ENCODE assay signal across 7 cellular contexts in the genomic region with DNA sequence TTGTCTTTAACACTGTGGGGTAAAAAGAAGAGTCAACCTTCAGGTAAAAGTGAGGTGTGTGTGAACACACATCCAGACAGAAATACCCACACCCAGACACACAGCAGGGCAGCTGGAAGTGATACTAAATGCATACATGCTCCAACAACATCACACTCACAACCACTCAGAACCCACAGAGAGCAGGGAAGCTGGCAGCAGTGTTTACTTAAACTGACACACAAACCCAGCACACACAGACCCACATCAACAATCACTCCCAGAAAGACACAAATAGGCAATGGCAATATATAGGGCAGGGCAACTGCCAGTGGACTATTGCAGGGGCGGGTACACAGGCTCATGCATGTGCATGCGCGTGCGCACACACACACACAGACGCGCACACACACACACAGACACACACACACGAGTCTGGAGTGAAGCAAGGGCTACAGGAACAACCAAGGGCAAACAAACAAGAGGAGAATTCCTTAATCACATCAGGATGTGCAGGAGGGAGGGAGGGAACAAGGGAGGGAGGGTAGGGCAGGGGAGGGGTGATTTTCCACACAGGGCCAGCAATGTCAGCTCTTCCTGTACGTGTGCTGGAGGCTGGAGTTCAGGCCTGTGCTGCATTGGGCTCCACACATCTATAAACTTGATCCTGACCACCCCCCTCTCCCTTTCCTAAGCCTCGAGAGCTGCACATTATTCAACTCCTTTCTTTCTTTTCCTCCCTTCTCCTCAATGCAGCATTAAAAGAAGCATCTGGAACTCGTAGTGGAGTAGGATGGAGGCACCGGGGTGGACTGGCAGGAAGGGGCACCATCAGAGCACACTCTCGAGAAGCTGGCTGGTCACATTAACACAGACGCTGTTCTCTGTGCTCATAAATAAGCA. TPM values are rescaled to one million over a fixed set of nuclear protein-coding genes. Genes with fewer than 3 reads are reported as not detected.
A peak's percentile ranks its signal among the peaks of the same experiment; 100 is the strongest.
DNase-seq lines count a peak whose midpoint lies in the region; ATAC-seq, FAIRE-seq and TF ChIP-seq lines count a peak whose summit lies in the region.

No MANE protein-coding gene starts in this region.

- ATAC-seq in body of pancreas, result peak; percentile 31
- no peak for ATAC-seq in HG03457 (IDR thresholded peaks at IDR 0.05; ENCODE audit: unreplicated experiment)
- no peak for ATAC-seq in HG03045 (IDR thresholded peaks at IDR 0.05; ENCODE audit: unreplicated experiment)

- peaks cover 28% of the 10 kb centered on the region for H3K4me1 ChIP-seq in body of pancreas
- H3K4me1 ChIP-seq in kidney (ENCODE audit: control insufficient read depth in 1 of 2, insufficient read depth in 1 of 2, low read depth in 1 of 2, low read length in 2 of 2), result peaks cover 25 to 57% of the 10 kb centered on the region in 2 donors
- peaks cover 59 to 73% (median 70%) of the 10 kb centered on the region in 4 donors for H3K4me1 ChIP-seq in stomach

- TF ChIP-seq POLR2A in body of pancreas (IDR thresholded peaks at IDR 0.05) (no peak), stomach (IDR thresholded peaks at IDR 0.05) (no peak)

- H3K27ac ChIP-seq in body of pancreas (peak overlapping the region; percentile 21 to 76 (median 42)), kidney (ENCODE audit: low read depth in 2 of 2, low read length in 2 of 2) (peak overlapping the region; percentile 68 to 88), stomach (peak overlapping the region; percentile 50 to 92 (median 82))

- no peak for FAIRE-seq in kidney (lab: Jason Lieb, UNC)

- TF ChIP-seq CTCF in HFFc6 (IDR thresholded peaks at IDR 0.05) (no peak), body of pancreas (IDR thresholded peaks at IDR 0.05) (no peak), kidney (IDR thresholded peaks at IDR 0.05; ENCODE audit: borderline replicate concordance, extremely low read depth, insufficient read depth) (no peak), stomach (IDR thresholded peaks at IDR 0.05) (no peak)

- H3K27ac Mint-ChIP-seq in HFFc6, result peak overlapping the region; percentile 94

- H3K9me3 ChIP-seq in body of pancreas, result no peaks in the 10 kb centered on the region
- H3K9me3 ChIP-seq in kidney (ENCODE audit: control insufficient read depth in 1 of 2, low read length in 2 of 2), result no peaks in the 10 kb centered on the region
- H3K9me3 ChIP-seq in stomach, result no peaks in the 10 kb centered on the region

- WGBS in body of pancreas, 2 donors, result 76 to 85% methylated on average over 13 of the region's 13 CpGs
- WGBS in stomach, 5 donors, result 53 to 61% (median 54%) methylated on average over 13 of the region's 13 CpGs

- H3K9me3 Mint-ChIP-seq in HFFc6, result no peaks in the 10 kb centered on the region

- H3K4me3 ChIP-seq in body of pancreas (no peak overlapping the region), kidney (ENCODE audit: low read length in 2 of 2) (no peak overlapping the region), stomach (no peak overlapping the region)

- peak; percentile 79 for DNase-seq in HFFc6
- DNase-seq in body of pancreas, result peak in 2 of 4 donors; percentile 22 to 42
- peak; percentile 89 for DNase-seq in kidney
- no peak for DNase-seq in stomach
- no peak for DNase-seq in DMS79 treated with DMSO at 0.1 percent for 48 hours (lab: John Stamatoyannopoulos, UW)

- H3K27me3 ChIP-seq in body of pancreas, result no peaks in the 10 kb centered on the region
- H3K27me3 ChIP-seq in stomach, result no peaks in the 10 kb centered on the region

- peaks cover 0 to 9% of the 10 kb centered on the region in 2 donors for H3K36me3 ChIP-seq in body of pancreas (replicated peaks in 1 of 2; ENCODE audit: insufficient read depth in 1 of 2, low read depth in 2 of 2)
- H3K36me3 ChIP-seq in kidney (ENCODE audit: control insufficient read depth in 1 of 2, insufficient read depth in 2 of 2, low read length in 2 of 2), result peaks cover 12 to 16% of the 10 kb centered on the region in 2 donors
- H3K36me3 ChIP-seq in stomach, result peaks cover 14 to 48% (median 28%) of the 10 kb centered on the region in 4 donors

- peaks cover 3% of the 10 kb centered on the region for H3K27me3 Mint-ChIP-seq in HFFc6 (ENCODE audit: insufficient read depth)

- H3K36me3 Mint-ChIP-seq in HFFc6 (ENCODE audit: low read depth), result peaks cover 15% of the 10 kb centered on the region

- TF ChIP-seq EP300 in stomach (IDR thresholded peaks at IDR 0.05), result no peak

- H3K4me3 Mint-ChIP-seq in HFFc6, result peak overlapping the region; percentile 50

- H3K9ac ChIP-seq in kidney (ENCODE audit: low read length in 2 of 2), result peak overlapping the region in 1 of 2 donors; percentile 52

- intact Hi-C loops in body of pancreas (cut with DNase I) (no loop called here), kidney (cut with DNase I) (no loop called here), stomach (cut with DNase I; ENCODE audit: low total_unique reads) (no loop called here)

- peaks cover 92% of the 10 kb centered on the region for H3K4me1 Mint-ChIP-seq in HFFc6 (ENCODE audit: low read depth)

RNA-seq across cellular contexts. Expression of a gene that starts 30.1 kb away (rescaled TPM):
- total RNA-seq in HFFc6 (2021; fragmentation: NEBNext Ultra II Directional; extraction: Animal tissue kit (Norgen Biotek cat#: 25700)), result 10 to 100 TPM; 42.7 to 51.9 (median 48.0) TPM
- total RNA-seq in body of pancreas, result 10 to 100 TPM in 1 of 2 donors, 1 to 10 TPM in 1; 9.6 to 18.1 TPM
- total RNA-seq in kidney, result 13.0 TPM
- polyA plus RNA-seq in kidney (ENCODE audit: insufficient read depth, low read depth, low replicate concordance), result 2.7 TPM
- 100 to 1,000 TPM in 1 of 5 donors, 10 to 100 TPM in 1, 1 to 10 TPM in 3; 7.6 to 107 (median 9.4) TPM for total RNA-seq in stomach
- 10 to 100 TPM in 1 of 3 donors, 1 to 10 TPM in 2; 1.5 to 11.2 (median 6.2) TPM for polyA plus RNA-seq in stomach

RNA-seq across cellular contexts. Expression of a gene that starts 43.2 kb away (rescaled TPM):
- total RNA-seq in HFFc6 (2021; fragmentation: NEBNext Ultra II Directional; extraction: Animal tissue kit (Norgen Biotek cat#: 25700)), result 10 to 100 TPM; 39.5 to 44.3 (median 41.7) TPM
- total RNA-seq in body of pancreas (10 to 100 TPM; 17.1 to 36.3 TPM), kidney (22.9 TPM), stomach (10 to 100 TPM in 3 of 5 donors, 1 to 10 TPM in 1, not detected in 1; 3.1 to 31.9 (median 17.3) TPM)
- polyA plus RNA-seq in kidney (ENCODE audit: insufficient read depth, low read depth, low replicate concordance) (63.6 TPM), stomach (10 to 100 TPM; 60.3 to 83.4 (median 66.7) TPM)

RNA-seq across cellular contexts. Expression of a gene that starts 55.1 kb away (rescaled TPM):
- 10 to 100 TPM; 65.9 to 81.6 (median 71.8) TPM for total RNA-seq in HFFc6 (2021; fragmentation: NEBNext Ultra II Directional; extraction: Animal tissue kit (Norgen Biotek cat#: 25700))
- total RNA-seq in body of pancreas (10 to 100 TPM; 34.8 to 77.8 TPM), kidney (49.4 TPM), stomach (100 to 1,000 TPM in 2 of 5 donors, 10 to 100 TPM in 3; 26.1 to 188 (median 95.0) TPM)
- polyA plus RNA-seq in kidney (ENCODE audit: insufficient read depth, low read depth, low replicate concordance) (23.3 TPM), stomach (10 to 100 TPM; 11.6 to 27.9 (median 17.7) TPM)

RNA-seq across cellular contexts. Expression of a gene that starts 59.9 kb away (rescaled TPM):
- total RNA-seq in HFFc6 (2021; fragmentation: NEBNext Ultra II Directional; extraction: Animal tissue kit (Norgen Biotek cat#: 25700)), result under 1 TPM; 0.33 to 0.60 (median 0.39) TPM
- total RNA-seq in body of pancreas (1 to 10 TPM; 3.1 to 3.6 TPM), kidney (10.7 TPM), stomach (under 1 TPM in 2 of 5 donors, not detected in 3; 0.58 to 0.92 TPM)
- polyA plus RNA-seq in kidney (ENCODE audit: insufficient read depth, low read depth, low replicate concordance) (2.0 TPM), stomach (under 1 TPM in 2 of 3 donors, not detected in 1; 0.50 to 0.85 TPM)

Comparison
In these comparisons a context has a peak if more than half of its experiments do, and no peak if none do; other contexts are left out.
1. DNase-seq: peak in HFFc6 (single experiment) and kidney (single experiment); none in stomach (single experiment) and DMS79 treated with DMSO at 0.1 percent for 48 hours (single experiment).
2. Peak in every context shown above with its lines, with median percentiles within 50 percentile points of each other: H3K27ac ChIP-seq.